8 cellular contexts compared by ENCODE assay signal in genomic region chr1:71046891-71047634, GRCh38. TPM values are rescaled to one million over a fixed set of nuclear protein-coding genes. Genes with fewer than 3 reads are reported as not detected.
DNase-seq lines count a peak whose midpoint lies in the region; TF ChIP-seq lines count a peak whose summit lies in the region.

No MANE protein-coding gene starts in this region.

- no peak for TF ChIP-seq EP300 in Ishikawa (IDR thresholded peaks at IDR 0.05; ENCODE audit: borderline replicate concordance)

- no peaks in the 10 kb centered on the region for H3K9me3 Mint-ChIP-seq in MCF 10A (ENCODE audit: unreplicated experiment)
- H3K9me3 Mint-ChIP-seq in stimulated activated naive CD8-positive, alpha-beta T cell treated with anti-CD3 and anti-CD28 coated beads, Interleukin-15, Interleukin-2, amounts not matched to agents 100 ng/mL and 50 ng/mL, for 24 hours = no peaks in the 10 kb centered on the region

- no peak overlapping the region for H3K27ac Mint-ChIP-seq in MCF 10A (ENCODE audit: low read depth, unreplicated experiment)
- no peak overlapping the region for H3K27ac Mint-ChIP-seq in stimulated activated naive CD8-positive, alpha-beta T cell treated with anti-CD3 and anti-CD28 coated beads, Interleukin-15, Interleukin-2, amounts not matched to agents 100 ng/mL and 50 ng/mL, for 24 hours

- H3K27me3 ChIP-seq in kidney epithelial cell (ENCODE audit: control insufficient read depth, insufficient read depth, low read length) = peaks cover 22% of the 10 kb centered on the region

- intact Hi-C loops in MCF 10A (cut with micrococcal nuclease) = no loop called here

- H3K4me1 Mint-ChIP-seq in MCF 10A (ENCODE audit: insufficient read depth, unreplicated experiment) = no peaks in the 10 kb centered on the region
- H3K4me1 Mint-ChIP-seq in stimulated activated naive CD8-positive, alpha-beta T cell treated with anti-CD3 and anti-CD28 coated beads, Interleukin-15, Interleukin-2, amounts not matched to agents 100 ng/mL and 50 ng/mL, for 24 hours (ENCODE audit: low read depth) = peaks cover 15% of the 10 kb centered on the region

- POLR2A ChIA-PET in MCF 10A (lab: Yijun Ruan, JAX) = no interaction called here

- H3K4me3 ChIP-seq in kidney epithelial cell (ENCODE audit: low read depth, low read length) = peak overlapping the region; percentile 33

- no peaks in the 10 kb centered on the region for H3K36me3 ChIP-seq in kidney epithelial cell (ENCODE audit: control insufficient read depth, insufficient read depth, low read length)

- no peak for TF ChIP-seq CTCF in MCF 10A (IDR thresholded peaks at IDR 0.05; ENCODE audit: unreplicated experiment)
- no peak for TF ChIP-seq CTCF in kidney epithelial cell (IDR thresholded peaks at IDR 0.05; ENCODE audit: insufficient read depth, low read length, poor library complexity, severe bottlenecking)

- no TSS peak for BruUV-seq in MCF 10A (replicated peaks; lab: Mats Ljungman, UMichigan)

- H3K36me3 Mint-ChIP-seq in MCF 10A (ENCODE audit: insufficient read depth, unreplicated experiment) = no peaks in the 10 kb centered on the region
- no peaks in the 10 kb centered on the region for H3K36me3 Mint-ChIP-seq in stimulated activated naive CD8-positive, alpha-beta T cell treated with anti-CD3 and anti-CD28 coated beads, Interleukin-15, Interleukin-2, amounts not matched to agents 100 ng/mL and 50 ng/mL, for 24 hours (ENCODE audit: low read depth)

- no peak for TF ChIP-seq RAD21 in Ishikawa (IDR thresholded peaks at IDR 0.05; ENCODE audit: low read depth)

- CTCF ChIA-PET in MCF 10A (lab: Yijun Ruan, JAX) = interaction anchor here (1.2 kb wide), 1 partner anchor 914 kb away, joined by 5 read pairs; no protein-coding TSS in a partner anchor

- H3K4me3 Mint-ChIP-seq in MCF 10A (ENCODE audit: unreplicated experiment) = peak overlapping the region; percentile 33
- H3K4me3 Mint-ChIP-seq in stimulated activated naive CD8-positive, alpha-beta T cell treated with anti-CD3 and anti-CD28 coated beads, Interleukin-15, Interleukin-2, amounts not matched to agents 100 ng/mL and 50 ng/mL, for 24 hours = peak overlapping the region; percentile 70

- peak; percentile 10 to 44 for DNase-seq in NCI-H524 (lab: John Stamatoyannopoulos, UW)
- no peak for DNase-seq in NCI-H524 treated with DMSO at 0.1 percent for 48 hours (lab: John Stamatoyannopoulos, UW)
- no peak for DNase-seq in MCF 10A (ENCODE audit: unreplicated experiment)
- no peak for DNase-seq in kidney epithelial cell (ENCODE audit: low read depth)
- DNase-seq in HPDE6-E6E7 (ENCODE audit: extremely low spot score) = no peak
- no peak for DNase-seq in NCI-H1092 (lab: John Stamatoyannopoulos, UW)

- H3K27me3 Mint-ChIP-seq in MCF 10A (ENCODE audit: insufficient read depth, unreplicated experiment) = peaks cover 58% of the 10 kb centered on the region
- peaks cover 44% of the 10 kb centered on the region for H3K27me3 Mint-ChIP-seq in stimulated activated naive CD8-positive, alpha-beta T cell treated with anti-CD3 and anti-CD28 coated beads, Interleukin-15, Interleukin-2, amounts not matched to agents 100 ng/mL and 50 ng/mL, for 24 hours

TF ChIP-seq in Ishikawa, 13 proteins besides CTCF, POLR2A, EP300 and RAD21:
- TF ChIP-seq MAX (IDR thresholded peaks at IDR 0.05) (peak; percentile 86), CREB1 (IDR thresholded peaks at IDR 0.05; ENCODE audit: low read depth) (no peak)

RNA-seq across cellular contexts. Expression of gene PTGER3, which starts 0.6 kb away (rescaled TPM):
- total RNA-seq in MCF 10A (2022) (not detected in 2 replicates), kidney epithelial cell (0.29 and 1.4 TPM in 2 replicates)

RNA-seq across cellular contexts. Expression of gene ZRANB2, which starts 33.8 kb away (rescaled TPM):
- total RNA-seq in MCF 10A (2022) (134 and 164 TPM in 2 replicates), kidney epithelial cell (43.3 and 45.3 TPM in 2 replicates)

Comparison
In these comparisons a context has a peak if more than half of its experiments do, and no peak if none do; other contexts are left out.
1. DNase-seq: peak in NCI-H524 (2 of 2); none in NCI-H524 treated with DMSO at 0.1 percent for 48 hours (single experiment), MCF 10A (single experiment), kidney epithelial cell (single experiment), HPDE6-E6E7 (single experiment) and NCI-H1092 (single experiment).